In genomic region chr4:39047691-39048090, GRCh38 we compare ENCODE assay signal across 14 cellular contexts. TPM values are rescaled to one million over a fixed set of nuclear protein-coding genes. Genes with fewer than 3 reads are reported as not detected.
DNase-seq lines count a peak whose midpoint lies in the region; ATAC-seq and TF ChIP-seq lines count a peak whose summit lies in the region.
"Had no signal": no experiment of that assay in that cellular context is flagged by ENCODE, and none has a peak within 500 bp of the region (broad histone marks: within the 10 kb centered on the region; RNA-seq: fewer than 3 reads in every experiment).

No MANE protein-coding gene starts in this region.

- peaks cover 4% of the 10 kb centered on the region; the same call in 1 of the 2 replicates for H4K20me1 ChIP-seq in PC-3 (ENCODE audit: low read length)

- peak overlapping the region; percentile 21 for H3K4me3 Mint-ChIP-seq in activated T-cell treated with anti-CD3 and anti-CD28 coated beads, Interleukin-2, amount 50 U/mL, for 4 hours
- peak overlapping the region; percentile 20 for H3K4me3 Mint-ChIP-seq in chondrocyte (ENCODE audit: unreplicated experiment)

- TF ChIP-seq CTCF in PC-3 (conservative IDR thresholded peaks at IDR 0.05; ENCODE audit: low read depth, low read length), result no peak
- TF ChIP-seq CTCF in chondrocyte (IDR thresholded peaks at IDR 0.05), result no peak
- TF ChIP-seq CTCF in sigmoid colon (IDR thresholded peaks at IDR 0.05), result no peak
- TF ChIP-seq CTCF in tibial artery (IDR thresholded peaks at IDR 0.05), result no peak

- H3K9me2 ChIP-seq in PC-3 (replicated peaks; ENCODE audit: low read length), result no peaks in the 10 kb centered on the region

- H3K4me3 ChIP-seq in PC-3 (ENCODE audit: low read length), result peak overlapping the region; percentile 88
- no peak overlapping the region for H3K4me3 ChIP-seq in sigmoid colon
- H3K4me3 ChIP-seq in tibial artery, result no peak overlapping the region

- no peak overlapping the region for H3K9ac ChIP-seq in PC-3 (ENCODE audit: low read length)

- H3K9me3 ChIP-seq in PC-3 (ENCODE audit: low read length), result no peaks in the 10 kb centered on the region
- no peaks in the 10 kb centered on the region for H3K9me3 ChIP-seq in sigmoid colon
- H3K9me3 ChIP-seq in tibial artery, result no peaks in the 10 kb centered on the region
- H3K9me3 ChIP-seq: heart right ventricle, neutrophil had no signal

- no TSS peak for BruUV-seq in PC-3 (replicated peaks; lab: Mats Ljungman, UMichigan)

- peaks cover 56% of the 10 kb centered on the region for H3K4me1 Mint-ChIP-seq in activated T-cell treated with anti-CD3 and anti-CD28 coated beads, Interleukin-2, amount 50 U/mL, for 4 hours (ENCODE audit: low read depth)
- H3K4me1 Mint-ChIP-seq in chondrocyte (ENCODE audit: low read depth), result peaks cover 47% of the 10 kb centered on the region

- POLR2A ChIA-PET in PC-3 (lab: Charles Lee; ENCODE audit: unreplicated experiment), result no interaction called here

- peak overlapping the region; percentile 87 for H3K4me2 ChIP-seq in PC-3 (ENCODE audit: low read length)

- H3K79me2 ChIP-seq in PC-3 (ENCODE audit: low read length), result peaks cover 74% of the 10 kb centered on the region

- no peak for TF ChIP-seq POLR2A in sigmoid colon (IDR thresholded peaks at IDR 0.05)
- TF ChIP-seq POLR2A in GM18505 (IDR thresholded peaks at IDR 0.05; ENCODE audit: borderline replicate concordance, extremely low read depth, insufficient read depth, insufficient read length), result no peak

- 75 to 84% methylated on average over 2 of the region's 2 CpGs for WGBS in sigmoid colon, 2 donors

- H3F3A ChIP-seq in PC-3 (ENCODE audit: low read length, unreplicated experiment), result peaks cover 9% of the 10 kb centered on the region

- H3K27me3 ChIP-seq in PC-3 (ENCODE audit: low read length) (no peaks in the 10 kb centered on the region), sigmoid colon (no peaks in the 10 kb centered on the region), tibial artery (no peaks in the 10 kb centered on the region)
- H3K27me3 ChIP-seq: heart right ventricle had no signal

- intact Hi-C loops in PC-3 (cut with micrococcal nuclease), result loop anchor here (2.0 kb wide), 1 partner anchor 87 kb away; no protein-coding TSS in a partner anchor
- intact Hi-C loops in sigmoid colon (cut with DNase I), result loop anchor here (5.0 to 10.0 kb wide), 3 partner anchors 140 to 1363 kb away; partner anchors contain the start of genes PDS5A and RELL1
- intact Hi-C loops in tibial artery (cut with DNase I; ENCODE audit: low total_unique reads), result no loop called here

- H3K27ac ChIP-seq in PC-3 (ENCODE audit: low read length) (no peak overlapping the region), sigmoid colon (peak overlapping the region in 3 of 4 donors; percentile 33 to 100 (median 96)), tibial artery (no peak overlapping the region)
- H3K27ac ChIP-seq: neutrophil had no signal

- CTCF ChIA-PET in PC-3 (lab: Charles Lee), result no interaction called here

- no peak overlapping the region for H2AFZ ChIP-seq in PC-3 (ENCODE audit: low read length)

- ATAC-seq in activated T-cell treated with anti-CD3 and anti-CD28 coated beads, Interleukin-2, amount 50 U/mL, for 4 hours, result no peak
- ATAC-seq in PC-3 (no peak; the same call in 1 of the 2 replicates), HG03354 (IDR thresholded peaks at IDR 0.05; ENCODE audit: poor library complexity, severe bottlenecking, unreplicated experiment) (no peak), GM18505 (IDR thresholded peaks at IDR 0.05; ENCODE audit: unreplicated experiment) (no peak)
- ATAC-seq: heart right ventricle had no signal

- peaks cover 2% of the 10 kb centered on the region for H3K36me3 Mint-ChIP-seq in activated T-cell treated with anti-CD3 and anti-CD28 coated beads, Interleukin-2, amount 50 U/mL, for 4 hours (ENCODE audit: insufficient read depth)
- no peaks in the 10 kb centered on the region for H3K36me3 Mint-ChIP-seq in chondrocyte (ENCODE audit: low read depth)

- H3K36me3 ChIP-seq in PC-3 (ENCODE audit: low read depth, low read length), result 0 out of 2 replicates have a peak, but pooled peaks cover 4% of the 10 kb centered on the region
- no peaks in the 10 kb centered on the region for H3K36me3 ChIP-seq in sigmoid colon
- no peaks in the 10 kb centered on the region for H3K36me3 ChIP-seq in tibial artery
- H3K36me3 ChIP-seq: heart right ventricle, neutrophil had no signal

- peaks cover 34% of the 10 kb centered on the region for H3K4me1 ChIP-seq in PC-3 (ENCODE audit: insufficient read depth, low read length)
- H3K4me1 ChIP-seq in sigmoid colon, result peaks cover 0 to 80% (median 52%) of the 10 kb centered on the region in 4 donors
- peaks cover 0 to 10% (median 0%) of the 10 kb centered on the region in 4 donors for H3K4me1 ChIP-seq in tibial artery

- no peaks in the 10 kb centered on the region for H3K9me3 Mint-ChIP-seq in activated T-cell treated with anti-CD3 and anti-CD28 coated beads, Interleukin-2, amount 50 U/mL, for 4 hours
- no peaks in the 10 kb centered on the region for H3K9me3 Mint-ChIP-seq in chondrocyte (ENCODE audit: low read depth)

- no peak for TF ChIP-seq EP300 in sigmoid colon (IDR thresholded peaks at IDR 0.05)

- peak overlapping the region; percentile 69 for H3K27ac Mint-ChIP-seq in chondrocyte (ENCODE audit: unreplicated experiment)

- DNase-seq in activated T-cell treated with anti-CD3 and anti-CD28 coated beads, Interleukin-2, amount 50 U/mL, for 4 hours, result no peak
- DNase-seq in activated T-cell treated with anti-CD3 and anti-CD28 coated beads, Interleukin-2, amount 50 U/mL, for 1 hour, result no peak
- DNase-seq in PC-3, result peak; percentile 26
- DNase-seq in chondrocyte (ENCODE audit: low spot score), result no peak
- no peak for DNase-seq in sigmoid colon
- no peak for DNase-seq in tibial artery
- DNase-seq: heart right ventricle, KBM-7, NCI-H187, NCI-H510A treated with DMSO at 0.1 percent for 48 hours, T1000 had no signal

- H3K27me3 Mint-ChIP-seq in activated T-cell treated with anti-CD3 and anti-CD28 coated beads, Interleukin-2, amount 50 U/mL, for 4 hours (ENCODE audit: low read depth), result no peaks in the 10 kb centered on the region
- no peaks in the 10 kb centered on the region for H3K27me3 Mint-ChIP-seq in chondrocyte (ENCODE audit: low read depth)

RNA-seq across cellular contexts. Expression of gene KLHL5, which starts 14.3 kb away (rescaled TPM):
- total RNA-seq in activated T-cell treated with anti-CD3 and anti-CD28 coated beads, Interleukin-2, amount 50 U/mL, for 4 hours, result 10 to 100 TPM in 2 of 3 donors, 1 to 10 TPM in 1; 8.9 to 12.7 (median 11.3) TPM
- 84.8 and 92.7 TPM in 2 replicates for total RNA-seq in PC-3 (2014; rRNA removed)
- total RNA-seq in chondrocyte, result 46.8 to 83.3 TPM (median 74.8 TPM) in 3 replicates
- 100 to 1,000 TPM in 3 of 4 donors, 10 to 100 TPM in 1; 88.5 to 179 (median 161) TPM for total RNA-seq in sigmoid colon
- 10 to 100 TPM in 1 of 3 donors, 1 to 10 TPM in 2; 5.8 to 15.2 (median 6.6) TPM for polyA plus RNA-seq in sigmoid colon

RNA-seq across cellular contexts. Expression of gene TMEM156, which starts 15.5 kb away (rescaled TPM):
- 1 to 10 TPM; 4.1 to 5.3 (median 4.9) TPM for total RNA-seq in activated T-cell treated with anti-CD3 and anti-CD28 coated beads, Interleukin-2, amount 50 U/mL, for 4 hours
- total RNA-seq in PC-3 (2014; rRNA removed), result 32.1 and 41.5 TPM in 2 replicates
- total RNA-seq in chondrocyte, result 0.32 to 0.36 TPM in 2 of 3 replicates, not detected in the other
- total RNA-seq in sigmoid colon, result under 1 TPM in 1 of 4 donors, not detected in 3; 0.66 TPM
- 1 to 10 TPM in 2 of 3 donors, not detected in 1; 6.5 to 9.1 TPM for polyA plus RNA-seq in sigmoid colon

Comparison
In these comparisons a context has a peak if more than half of its experiments do, and no peak if none do; other contexts are left out.
1. H3K27ac ChIP-seq: peak in sigmoid colon (3 of 4); none in PC-3 (single experiment) and tibial artery (0 of 2).